In genomic region chr9:34349324-34349723, GRCh38 we compare ENCODE assay signal across 8 cellular contexts.
"Had no signal": no experiment of that assay in that cellular context is flagged by ENCODE, and none has a peak within 500 bp of the region (broad histone marks: within the 10 kb centered on the region; RNA-seq: fewer than 3 reads in every experiment).

No MANE protein-coding gene starts in this region.

- DNase-seq: GDM1, GF-D8 had no signal

- FAIRE-seq: G401.6, GM12878, GM12891, GM12892, GM18507, GM19239 had no signal

- H3K4me3 ChIP-seq: GM12878 had no signal

- ATAC-seq: GM12878 had no signal
